Comparison of ENCODE assay signal across 15 cellular contexts in genomic region chr12:106033161-106033675, GRCh38.
"Had no signal": no experiment of that assay in that cellular context is flagged by ENCODE, and none has a peak within 500 bp of the region (broad histone marks: within the 10 kb centered on the region; RNA-seq: fewer than 3 reads in every experiment).

No MANE protein-coding gene starts in this region.

- H3K4me1 Mint-ChIP-seq: stimulated activated naive CD8-positive, alpha-beta T cell treated with anti-CD3 and anti-CD28 coated beads, Interleukin-15, amount 100 ng/mL, for 72 hours had no signal

- ATAC-seq: left cardiac atrium; lower lobe of right lung; stimulated activated naive CD8-positive, alpha-beta T cell treated with anti-CD3 and anti-CD28 coated beads, Interleukin-15, amount 100 ng/mL, for 72 hours had no signal

- H3K4me3 Mint-ChIP-seq: natural killer cell treated with Interleukin-12 subunit alpha and Interleukin-12 subunit beta and Interleukin-15 and Interleukin-18, amount 100 ng/mL, for 72 hours; stimulated activated naive CD8-positive, alpha-beta T cell treated with anti-CD3 and anti-CD28 coated beads, Interleukin-15, amount 100 ng/mL, for 72 hours had no signal

- H3K36me3 Mint-ChIP-seq: natural killer cell treated with Interleukin-12 subunit alpha and Interleukin-12 subunit beta and Interleukin-15 and Interleukin-18, amount 100 ng/mL, for 72 hours had no signal

- H3K9me3 ChIP-seq: adrenal gland, lower lobe of right lung, sigmoid colon, thoracic aorta had no signal

- H3K36me3 ChIP-seq: adrenal gland, lower lobe of right lung, sigmoid colon, thoracic aorta had no signal

- H3K27me3 ChIP-seq: adrenal gland, sigmoid colon had no signal

- H3K4me3 ChIP-seq: adrenal gland, lower lobe of right lung, sigmoid colon, thoracic aorta had no signal

- H3K4me1 ChIP-seq: lower lobe of right lung had no signal

- H3K27ac Mint-ChIP-seq: natural killer cell treated with Interleukin-12 subunit alpha and Interleukin-12 subunit beta and Interleukin-15 and Interleukin-18, amount 100 ng/mL, for 72 hours; stimulated activated naive CD8-positive, alpha-beta T cell treated with anti-CD3 and anti-CD28 coated beads, Interleukin-15, amount 100 ng/mL, for 72 hours had no signal

- H3K9me3 Mint-ChIP-seq: stimulated activated naive CD8-positive, alpha-beta T cell treated with anti-CD3 and anti-CD28 coated beads, Interleukin-15, amount 100 ng/mL, for 72 hours had no signal

- H3K27ac ChIP-seq: adrenal gland, lower lobe of right lung, sigmoid colon, thoracic aorta had no signal

- DNase-seq: activated CD4-positive, alpha-beta T cell treated with anti-CD3 and anti-CD28 coated beads, Interleukin-2, amount 50 U/mL, for 4 hours; activated naive CD4-positive, alpha-beta T cell treated with anti-CD3 and anti-CD28 coated beads, Interleukin-2, amount 50 U/mL, for 16 hours; activated T-cell treated with anti-CD3 and anti-CD28 coated beads, Interleukin-2, amount 50 U/mL, for 1 hour; adrenal gland; cerebellar nuclear complex; hippocampal formation; left cardiac atrium; lower lobe of right lung; sigmoid colon; stimulated activated CD4-positive, alpha-beta T cell treated with anti-CD3 and anti-CD28 coated beads, Interleukin-4, amount 100 ng/mL, for 1 hour; stimulated activated CD8-positive, alpha-beta memory T cell treated with anti-CD3 and anti-CD28 coated beads, Interleukin-4, amount 100 ng/mL, for 48 hours; stimulated activated naive CD8-positive, alpha-beta T cell treated with anti-CD3 and anti-CD28 coated beads, Interleukin-15, amount 100 ng/mL, for 72 hours; T-helper 2 cell had no signal
